ENCODE assay signal across 8 cellular contexts in genomic region chr6:75431379-75431778, GRCh38.
DNase-seq lines count a peak whose midpoint lies in the region; TF ChIP-seq lines count a peak whose summit lies in the region.

No MANE protein-coding gene starts in this region.

- TF ChIP-seq EP300 in transverse colon (IDR thresholded peaks at IDR 0.05; ENCODE audit: low read depth), result no peak

- DNase-seq in NCI-H524 (lab: John Stamatoyannopoulos, UW), result peak; percentile 4 to 44
- DNase-seq in NCI-H524 treated with DMSO at 0.1 percent for 48 hours (lab: John Stamatoyannopoulos, UW), result no peak
- peak in 1 of 2 donors; percentile 77 for DNase-seq in ascending aorta (ENCODE audit: low spot score in 2 of 2)
- DNase-seq in kidney epithelial cell (ENCODE audit: low read depth), result peak; percentile 31
- DNase-seq in transverse colon, result no peak
- no peak for DNase-seq in NCI-H345 treated with DMSO at 0.1 percent for 48 hours (lab: John Stamatoyannopoulos, UW; ENCODE audit: unreplicated experiment)
- no peak for DNase-seq in AML-193 (lab: John Stamatoyannopoulos, UW)
- DNase-seq in cortex of kidney (lab: John Stamatoyannopoulos, UW), result no peak

- H3K9me3 ChIP-seq in ascending aorta, result no peaks in the 10 kb centered on the region
- H3K9me3 ChIP-seq in transverse colon, result no peaks in the 10 kb centered on the region

- H3K27ac ChIP-seq in ascending aorta, result peak overlapping the region; percentile 69 to 86
- H3K27ac ChIP-seq in transverse colon, result peak overlapping the region; percentile 2 to 56 (median 48)

- H3K36me3 ChIP-seq in ascending aorta (no peaks in the 10 kb centered on the region), kidney epithelial cell (ENCODE audit: control insufficient read depth, insufficient read depth, low read length) (no peaks in the 10 kb centered on the region), transverse colon (no peaks in the 10 kb centered on the region)

- intact Hi-C loops in ascending aorta (cut with DNase I) (loop anchor here (5.0 kb wide), 1 partner anchor 64 kb away; no protein-coding TSS in a partner anchor), transverse colon (cut with DNase I; ENCODE audit: low total_unique reads) (no loop called here)

- WGBS in transverse colon (ENCODE audit: low coverage in 1 of 2), 2 donors, result 4% methylated on average over 1 of the region's 1 CpG; no CpG with 5 or more reads in 1 of the 2 donors

- in situ Hi-C loops in transverse colon (cut with MboI; ENCODE audit: low pct_ligation_motif_present in 1 of 4, low pct_unique_long_range_greater_than_20kb in 1 of 4, low sequenced_read_pairs in 3 of 4), result no loop called here

- no peak for TF ChIP-seq POLR2A in transverse colon (IDR thresholded peaks at IDR 0.05)

- H3K4me3 ChIP-seq in ascending aorta, result peak overlapping the region in 1 of 2 donors; percentile 5
- no peak overlapping the region for H3K4me3 ChIP-seq in kidney epithelial cell (ENCODE audit: low read depth, low read length)
- no peak overlapping the region for H3K4me3 ChIP-seq in transverse colon

- no peaks in the 10 kb centered on the region for H3K27me3 ChIP-seq in ascending aorta
- no peaks in the 10 kb centered on the region for H3K27me3 ChIP-seq in kidney epithelial cell (ENCODE audit: control insufficient read depth, insufficient read depth, low read length)
- no peaks in the 10 kb centered on the region for H3K27me3 ChIP-seq in transverse colon

- H3K4me1 ChIP-seq in ascending aorta, result peaks cover 11 to 42% of the 10 kb centered on the region in 2 donors
- H3K4me1 ChIP-seq in transverse colon, result peaks cover 0 to 16% (median 8%) of the 10 kb centered on the region in 4 donors

- TF ChIP-seq CTCF in ascending aorta (IDR thresholded peaks at IDR 0.05), result no peak
- TF ChIP-seq CTCF in kidney epithelial cell (IDR thresholded peaks at IDR 0.05; ENCODE audit: insufficient read depth, low read length, poor library complexity, severe bottlenecking), result no peak
- TF ChIP-seq CTCF in transverse colon (IDR thresholded peaks at IDR 0.05), result no peak

Comparison
In these comparisons a context has a peak if more than half of its experiments do, and no peak if none do; other contexts are left out.
1. DNase-seq: peak in NCI-H524 (2 of 2) and kidney epithelial cell (single experiment); none in NCI-H524 treated with DMSO at 0.1 percent for 48 hours (single experiment), transverse colon (single experiment), NCI-H345 treated with DMSO at 0.1 percent for 48 hours (single experiment), AML-193 (0 of 2) and cortex of kidney (single experiment).